In the genomic region with DNA sequence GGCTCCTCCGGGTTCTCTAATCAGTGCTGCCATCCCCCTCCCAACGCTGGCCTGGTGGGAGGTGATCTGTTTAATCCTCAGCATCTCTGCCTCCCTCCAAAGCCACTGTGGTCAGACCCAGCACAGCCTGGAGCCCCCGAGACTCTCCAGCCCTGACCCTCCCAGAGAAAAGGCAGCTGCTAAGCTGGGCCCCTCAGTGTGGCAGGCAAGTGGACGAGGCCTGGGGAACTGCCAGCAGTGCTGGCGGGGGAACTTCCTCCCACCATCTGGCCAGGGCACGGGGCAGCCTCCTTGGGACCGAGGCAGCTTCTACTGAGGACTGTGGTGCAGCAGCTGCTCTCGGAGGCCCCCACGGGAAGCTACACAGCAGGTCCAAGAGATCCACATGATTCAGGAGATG, we compare ENCODE assay signal across 25 cellular contexts. TPM values are rescaled to one million over a fixed set of nuclear protein-coding genes. Genes with fewer than 3 reads are reported as not detected.
A peak's percentile ranks its signal among the peaks of the same experiment; 100 is the strongest.
DNase-seq lines count a peak whose midpoint lies in the region; ATAC-seq and TF ChIP-seq lines count a peak whose summit lies in the region.
"Had no signal": no experiment of that assay in that cellular context is flagged by ENCODE, and none has a peak within 500 bp of the region (broad histone marks: within the 10 kb centered on the region; RNA-seq: fewer than 3 reads in every experiment).

No MANE protein-coding gene starts in this region.

- DNase-seq in Ammon's horn (ENCODE audit: low spot score) (peak; percentile 51), G401 (ENCODE audit: low spot score) (peak; percentile 63), WERI-Rb-1 (peak; percentile 61), myocyte (ENCODE audit: low read depth) (peak; percentile 63), omental fat pad (ENCODE audit: low spot score) (no peak), hepatic stellate cell (ENCODE audit: low spot score) (no peak), Peyer's patch (no peak), middle frontal gyrus (ENCODE audit: extremely low spot score, low spot score) (no peak)
- DNase-seq: activated CD4-positive, alpha-beta memory T cell treated with anti-CD3 and anti-CD28 coated beads, Interleukin-2, amount 10 ng/mL, durations not matched to agents 7 days and 5 days; activated CD4-positive, alpha-beta T cell treated with anti-CD3 and anti-CD28 coated beads for 1 hour; activated CD8-positive, alpha-beta memory T cell treated with anti-CD3 and anti-CD28 coated beads, Interleukin-2, amount 50 U/mL, for 48 hours; Caco-2; DND-41; gastrocnemius medialis; HCEC 1CT; hippocampal formation; left colon; mesendoderm; naive B cell; NK-92 treated with Interleukin-12 subunit alpha and Interleukin-12 subunit beta, amount 100 ng/mL, for 24 hours; PC-3; stimulated activated CD4-positive, alpha-beta T cell treated with anti-CD3 and anti-CD28 coated beads, Interleukin-12 subunit alpha, Interleukin-12 subunit beta, amount 100 ng/mL, for 4 hours; stimulated activated CD4-positive, alpha-beta T cell treated with anti-CD3 and anti-CD28 coated beads, Interleukin-4, amount 100 ng/mL, for 1 hour; T-helper 1 cell had no signal

- H3K36me3 ChIP-seq in WERI-Rb-1 (no peaks in the 10 kb centered on the region), Peyer's patch (no peaks in the 10 kb centered on the region)
- H3K36me3 ChIP-seq: gastrocnemius medialis had no signal

- H3K27me3 ChIP-seq in WERI-Rb-1 (ENCODE audit: insufficient read depth, low read depth, severe bottlenecking) (no peaks in the 10 kb centered on the region), Peyer's patch (no peaks in the 10 kb centered on the region)

- TF ChIP-seq CTCF in WERI-Rb-1 (IDR thresholded peaks at IDR 0.05; ENCODE audit: low read depth, low read length) (no peak), omental fat pad (IDR thresholded peaks at IDR 0.05) (no peak), Peyer's patch (IDR thresholded peaks at IDR 0.05) (no peak)

- H3K27ac ChIP-seq in WERI-Rb-1 = no peak overlapping the region
- H3K27ac ChIP-seq in Peyer's patch = no peak overlapping the region
- H3K27ac ChIP-seq: gastrocnemius medialis had no signal

- no peak overlapping the region for H3K4me3 ChIP-seq in WERI-Rb-1 (ENCODE audit: low read depth, low read length)
- no peak overlapping the region for H3K4me3 ChIP-seq in Peyer's patch
- H3K4me3 ChIP-seq: gastrocnemius medialis had no signal

- H3K4me1 ChIP-seq in Peyer's patch = no peaks in the 10 kb centered on the region
- H3K4me1 ChIP-seq: Caco-2, gastrocnemius medialis had no signal

- no peak for ATAC-seq in omental fat pad (ENCODE audit: low FRiP score)
- ATAC-seq: gastrocnemius medialis; left colon; PC-3; stimulated activated effector memory CD8-positive, alpha-beta T cell treated with anti-CD3 and anti-CD28 coated beads, Interleukin-12 subunit alpha, Interleukin-12 subunit beta, amount 100 ng/mL, for 72 hours had no signal

- H3K9me3 ChIP-seq in WERI-Rb-1 (ENCODE audit: severe bottlenecking) (no peaks in the 10 kb centered on the region), Peyer's patch (no peaks in the 10 kb centered on the region)
- H3K9me3 ChIP-seq: Caco-2, gastrocnemius medialis had no signal

- in situ Hi-C loops in G401 (cut with HindIII; ENCODE audit: low sequenced_read_pairs) = no loop called here

- no peak for TF ChIP-seq POLR2A in Peyer's patch (IDR thresholded peaks at IDR 0.05)

RNA-seq across cellular contexts. Expression of gene DPYSL4, which starts 51.1 kb away (rescaled TPM):
- 4.9 and 6.0 TPM in 2 replicates for total RNA-seq in G401 (2014; rRNA removed; shearing (Covaris generic))
- total RNA-seq in myocyte = 21.0 and 22.3 TPM in 2 replicates
- 27.9 TPM for polyA plus RNA-seq in myocyte (2012)
- total RNA-seq in omental fat pad = 1 to 10 TPM in 1 of 4 donors, under 1 TPM in 3; 0.69 to 3.0 (median 0.81) TPM
- total RNA-seq in Peyer's patch = under 1 TPM in 1 of 4 donors, not detected in 3; 0.27 TPM
- total RNA-seq: Caco-2 had no signal

Comparison
In these comparisons a context has a peak if more than half of its experiments do, and no peak if none do; other contexts are left out.
1. DNase-seq: peak in Ammon's horn (single experiment), G401 (single experiment), WERI-Rb-1 (single experiment) and myocyte (single experiment); none in omental fat pad (single experiment), hepatic stellate cell (single experiment), Peyer's patch (0 of 3) and middle frontal gyrus (single experiment).